In genomic region chr10:68565658-68566057, GRCh38 we compare ENCODE assay signal across 25 cellular contexts. TPM values are rescaled to one million over a fixed set of nuclear protein-coding genes. Genes with fewer than 3 reads are reported as not detected.
DNase-seq lines count a peak whose midpoint lies in the region; ATAC-seq and TF ChIP-seq lines count a peak whose summit lies in the region.
"Had no signal": no experiment of that assay in that cellular context is flagged by ENCODE, and none has a peak within 500 bp of the region (broad histone marks: within the 10 kb centered on the region; RNA-seq: fewer than 3 reads in every experiment).

No MANE protein-coding gene starts in this region.

- H3K27me3 ChIP-seq in iPS-20b (ENCODE audit: insufficient read depth, low read length), result no peaks in the 10 kb centered on the region
- H3K27me3 ChIP-seq in SK-N-SH (ENCODE audit: insufficient read depth), result no peaks in the 10 kb centered on the region
- H3K27me3 ChIP-seq: BE2C had no signal

- H3K27me3 Mint-ChIP-seq in WTC11 (ENCODE audit: low read depth), result no peaks in the 10 kb centered on the region; the same call in 1 of the 2 replicates

- H3K9me2 ChIP-seq in SK-N-SH, result no peaks in the 10 kb centered on the region

- no peak overlapping the region for H3K4me3 ChIP-seq in HEK293 (ENCODE audit: low read depth, low read length)
- no peak overlapping the region for H3K4me3 ChIP-seq in iPS-20b (ENCODE audit: low read length)
- no peak overlapping the region for H3K4me3 ChIP-seq in SK-N-SH (ENCODE audit: low read depth in 2 of 2, low read length in 1 of 2)
- H3K4me3 ChIP-seq: A549, HAP-1, SK-N-MC had no signal

- no peaks in the 10 kb centered on the region for H3F3A ChIP-seq in SK-N-SH (replicated peaks; ENCODE audit: insufficient read depth)

- WGBS in SK-N-SH (ENCODE audit: low lambda C conversion rate), result 94% methylated on average over 3 of the region's 3 CpGs

- peak overlapping the region; percentile 63 for H3K27ac Mint-ChIP-seq in WTC11
- H3K27ac Mint-ChIP-seq: CD14-positive monocyte had no signal

- no peak overlapping the region for H2AFZ ChIP-seq in SK-N-SH (ENCODE audit: low read depth)

- H3K4me1 ChIP-seq in HEK293 (ENCODE audit: control insufficient read depth, insufficient read depth, low read length), result peaks cover 5% of the 10 kb centered on the region
- H3K4me1 ChIP-seq in iPS-20b (ENCODE audit: insufficient read depth, low read length), result peaks cover 13% of the 10 kb centered on the region
- peaks cover 10 to 15% of the 10 kb centered on the region in 2 experiments; a peak in 3 of 4 replicates for H3K4me1 ChIP-seq in SK-N-SH (ENCODE audit: control insufficient read depth in 1 of 2, insufficient read depth in 2 of 2, low read depth in 1 of 2, low read length in 1 of 2)

- no peaks in the 10 kb centered on the region for H3K9me3 Mint-ChIP-seq in WTC11
- H3K9me3 Mint-ChIP-seq: CD8-positive, alpha-beta memory T cell had no signal

- POLR2A ChIA-PET in HEK293 (lab: Yijun Ruan, JAX), result no interaction called here
- POLR2A ChIA-PET in WTC11 (lab: Charles Lee), result no interaction called here
- POLR2A ChIA-PET in SK-N-SH (lab: Yijun Ruan, JAX), result no interaction called here

- TF ChIP-seq CTCF in HEK293 (tag by site-specific recombination; IDR thresholded peaks at IDR 0.05), result no peak
- TF ChIP-seq CTCF in WTC11 (IDR thresholded peaks at IDR 0.05), result no peak
- TF ChIP-seq CTCF in SK-N-SH (IDR thresholded peaks at IDR 0.05), result no peak

- H3K9me3 ChIP-seq in HEK293 (ENCODE audit: control insufficient read depth, insufficient read depth, low read depth, low read length) (no peaks in the 10 kb centered on the region), iPS-20b (ENCODE audit: insufficient read depth, low read depth, low read length) (no peaks in the 10 kb centered on the region), SK-N-SH (no peaks in the 10 kb centered on the region)
- H3K9me3 ChIP-seq: A549, BE2C, HAP-1 had no signal

- H3K36me3 ChIP-seq in HEK293 (ENCODE audit: control insufficient read depth in 2 of 2, insufficient read depth in 1 of 2, low read length in 2 of 2) (peaks cover 0 to 3% of the 10 kb centered on the region in 2 experiments; a peak in 1 of 3 replicates), iPS-20b (ENCODE audit: insufficient read depth, low read depth, low read length) (peaks cover 5% of the 10 kb centered on the region), SK-N-SH (replicated peaks in 1 of 2; ENCODE audit: control insufficient read depth in 1 of 2, insufficient read depth in 2 of 2, low read length in 1 of 2) (no peaks in the 10 kb centered on the region)
- H3K36me3 ChIP-seq: BE2C had no signal

- 0 out of 2 replicates have a peak overlapping the region, but pooled peaks have one; percentile 5 for H3K9ac ChIP-seq in iPS-20b (ENCODE audit: low read depth, low read length)
- no peak overlapping the region for H3K9ac ChIP-seq in SK-N-SH
- H3K9ac ChIP-seq: KMS-11 had no signal

- CTCF ChIA-PET in HEK293 (lab: Yijun Ruan, JAX) (no interaction called here), WTC11 (lab: Charles Lee) (no interaction called here), SK-N-SH (lab: Yijun Ruan, JAX) (no interaction called here)

- peaks cover 84% of the 10 kb centered on the region for H3K79me2 ChIP-seq in SK-N-SH (ENCODE audit: insufficient read depth)

- ATAC-seq in WTC11 (no peak), GM18868 (IDR thresholded peaks at IDR 0.05; ENCODE audit: unreplicated experiment) (no peak)
- ATAC-seq: A549 had no signal

- intact Hi-C loops in cardiac septum (cut with DNase I), result no loop called here

- H3K4me2 ChIP-seq in SK-N-SH, result no peak overlapping the region
- H3K4me2 ChIP-seq: A549, KMS-11 had no signal

- peaks cover 56% of the 10 kb centered on the region for H3K4me1 Mint-ChIP-seq in WTC11

- TF ChIP-seq EP300 in SK-N-SH (IDR thresholded peaks at IDR 0.05; ENCODE audit: borderline replicate concordance in 1 of 2, low read depth in 1 of 2, low read length in 1 of 2), result no peak

- DNase-seq in WTC11 (ENCODE audit: low spot score) (no peak), cardiac septum (ENCODE audit: low spot score) (no peak), SK-N-SH (no peak), NCI-H2107 (lab: John Stamatoyannopoulos, UW) (no peak)
- DNase-seq: BE2C; CD8-positive, alpha-beta memory T cell; DMS 273 treated with DMSO at 0.1 percent for 48 hours; DMS79 treated with DMSO at 0.1 percent for 48 hours; IMR-90; MM.1S; NCI-H1048; NCI-H1417; NCI-H1694; NCI-H2029 treated with DMSO at 0.1 percent for 48 hours; NCI-H2227 treated with DMSO at 0.1 percent for 48 hours; SIG-M5; SW 1271 had no signal

- no peak for TF ChIP-seq RAD21 in SK-N-SH (IDR thresholded peaks at IDR 0.05; ENCODE audit: low read length)

- no peak overlapping the region for H3K27ac ChIP-seq in HEK293 (ENCODE audit: extremely low read depth, low read depth, low read length)
- H3K27ac ChIP-seq in iPS-20b (ENCODE audit: low read length), result no peak overlapping the region
- H3K27ac ChIP-seq in SK-N-SH (ENCODE audit: low read depth in 2 of 2, low read length in 1 of 2), result no peak overlapping the region
- H3K27ac ChIP-seq: A549, KMS-11 had no signal

- peak overlapping the region; percentile 38 for H3K4me3 Mint-ChIP-seq in WTC11
- H3K4me3 Mint-ChIP-seq: CD8-positive, alpha-beta memory T cell had no signal

- no peaks in the 10 kb centered on the region for H4K20me1 ChIP-seq in SK-N-SH (ENCODE audit: insufficient read depth)

- peaks cover 11% of the 10 kb centered on the region for H3K36me3 Mint-ChIP-seq in WTC11
- H3K36me3 Mint-ChIP-seq: CD8-positive, alpha-beta memory T cell had no signal

TF ChIP-seq in HEK293, 187 proteins besides CTCF, POLR2A, EP300 and RAD21 (continues in another document):
- TF ChIP-seq ZNF341 (tag by site-specific recombination; IDR thresholded peaks at IDR 0.05; ENCODE audit: low read depth) (0 out of 2 replicates have a peak, but pooled peaks have one; percentile 30), GLI4 (tag by site-specific recombination; IDR thresholded peaks at IDR 0.05) (no peak)
- TF ChIP-seq, protein P1, sequence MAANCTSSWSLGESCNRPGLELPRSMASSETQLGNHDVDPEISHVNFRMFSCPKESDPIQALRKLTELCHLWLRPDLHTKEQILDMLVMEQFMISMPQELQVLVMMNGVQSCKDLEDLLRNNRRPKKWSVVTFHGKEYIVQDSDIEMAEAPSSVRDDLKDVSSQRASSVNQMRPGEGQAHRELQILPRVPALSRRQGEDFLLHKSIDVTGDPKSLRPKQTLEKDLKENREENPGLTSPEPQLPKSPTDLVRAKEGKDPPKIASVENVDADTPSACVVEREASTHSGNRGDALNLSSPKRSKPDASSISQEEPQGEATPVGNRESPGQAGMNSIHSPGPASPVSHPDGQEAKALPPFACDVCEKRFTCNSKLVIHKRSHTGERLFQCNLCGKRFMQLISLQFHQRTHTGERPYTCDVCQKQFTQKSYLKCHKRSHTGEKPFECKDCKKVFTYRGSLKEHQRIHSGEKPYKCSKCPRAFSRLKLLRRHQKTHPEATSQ (tag by site-specific recombination; IDR thresholded peaks at IDR 0.05), result no peak

TF ChIP-seq in WTC11, 78 proteins besides CTCF, POLR2A, EP300 and RAD21 (continues in another document):
- TF ChIP-seq NR1H2 (CRISPR knock-in tag; IDR thresholded peaks at IDR 0.05) (no peak), E2F1 (CRISPR knock-in tag; IDR thresholded peaks at IDR 0.05) (no peak), JUN (CRISPR knock-in tag; IDR thresholded peaks at IDR 0.05) (no peak), OVOL2 (CRISPR knock-in tag; IDR thresholded peaks at IDR 0.05; ENCODE audit: borderline replicate concordance) (no peak), NR2C2 (CRISPR knock-in tag; IDR thresholded peaks at IDR 0.05) (no peak), KAT7 (CRISPR knock-in tag; IDR thresholded peaks at IDR 0.05; ENCODE audit: borderline replicate concordance) (no peak), IRF2 (CRISPR knock-in tag; IDR thresholded peaks at IDR 0.05; ENCODE audit: borderline replicate concordance, low read depth) (no peak), TEAD4 (CRISPR knock-in tag; IDR thresholded peaks at IDR 0.05) (no peak)

TF ChIP-seq in SK-N-SH, 30 proteins besides CTCF, POLR2A, EP300 and RAD21 (continues in another document):
- TF ChIP-seq RCOR1 (IDR thresholded peaks at IDR 0.05; ENCODE audit: low read length) (no peak), POLR2AphosphoS5 (IDR thresholded peaks at IDR 0.05; ENCODE audit: low read depth, low read length) (no peak), JUND (IDR thresholded peaks at IDR 0.05) (no peak), YY1 (IDR thresholded peaks at IDR 0.05; ENCODE audit: low read depth) (no peak), RXRA (IDR thresholded peaks at IDR 0.05; ENCODE audit: borderline replicate concordance, low read depth) (no peak), EZH2phosphoT487 (IDR thresholded peaks at IDR 0.05; ENCODE audit: borderline replicate concordance, low read depth) (no peak), RFX5 (IDR thresholded peaks at IDR 0.05; ENCODE audit: low read length) (no peak), FOXJ3 (CRISPR knock-in tag; IDR thresholded peaks at IDR 0.05) (no peak), TCF12 (IDR thresholded peaks at IDR 0.05) (no peak), NFIC (IDR thresholded peaks at IDR 0.05; ENCODE audit: borderline replicate concordance) (no peak), IRF3 (IDR thresholded peaks at IDR 0.05; ENCODE audit: low read depth, low read length) (no peak)

RNA-seq across cellular contexts. Expression of gene TET1, which starts 5.5 kb away (rescaled TPM):
- 59.2 to 71.4 TPM (median 62.0 TPM) in 3 replicates for total RNA-seq in WTC11 (2021)
- total RNA-seq in cardiac septum, result 1.2 TPM
- 0.38 and 0.44 TPM in 2 replicates for polyA plus RNA-seq in SK-N-SH (2012; rRNA removed)
- polyA plus RNA-seq in SK-N-SH (2012; cell fraction: cytosol; rRNA removed), result 0.32 and 0.39 TPM in 2 replicates
- polyA plus RNA-seq in SK-N-SH (2012; cell fraction: nucleus; rRNA removed), result 0.65 and 0.88 TPM in 2 replicates

RNA-seq across cellular contexts. Expression of gene SLC25A16, which starts 38.3 kb away (rescaled TPM):
- total RNA-seq in WTC11 (2021), result 11.1 to 16.8 TPM (median 13.1 TPM) in 3 replicates
- 16.5 TPM for total RNA-seq in cardiac septum
- polyA plus RNA-seq in SK-N-SH (2012; rRNA removed), result 5.8 and 8.4 TPM in 2 replicates
- polyA plus RNA-seq in SK-N-SH (2012; cell fraction: cytosol; rRNA removed), result 9.2 and 12.2 TPM in 2 replicates
- polyA plus RNA-seq in SK-N-SH (2012; cell fraction: nucleus; rRNA removed), result 19.6 and 30.9 TPM in 2 replicates

Comparison
In these comparisons a context has a peak if more than half of its experiments do, and no peak if none do; other contexts are left out.
1. RNA of gene TET1, which starts 5.5 kb away (total RNA-seq): 59.2 to 71.4 TPM in WTC11; 1.2 TPM in cardiac septum (single experiment); every median in the first group is over 10 times any median in the second.